ENCODE assay signal across 21 cellular contexts in genomic region chr2:64847930-64848329, GRCh38.
"Had no signal": no experiment of that assay in that cellular context is flagged by ENCODE, and none has a peak within 500 bp of the region (broad histone marks: within the 10 kb centered on the region; RNA-seq: fewer than 3 reads in every experiment).

No MANE protein-coding gene starts in this region.

- H3K9me3 ChIP-seq: heart right ventricle, left ventricle myocardium inferior, right lobe of liver, transverse colon had no signal

- H3K27ac Mint-ChIP-seq: activated CD4-positive, alpha-beta memory T cell treated with anti-CD3 and anti-CD28 coated beads for 36 hours; activated naive CD4-positive, alpha-beta T cell treated with anti-CD3 and anti-CD28 coated beads for 36 hours; activated naive CD8-positive, alpha-beta T cell treated with anti-CD3 and anti-CD28 coated beads, Interleukin-2, amount 10 ng/mL, durations not matched to agents 7 days and 5 days; activated T-cell treated with anti-CD3 and anti-CD28 coated beads, Interleukin-2, amount 50 U/mL, for 72 hours; immature natural killer cell; nephron had no signal

- H3K4me1 Mint-ChIP-seq: immature natural killer cell had no signal

- H3K9me3 Mint-ChIP-seq: activated CD4-positive, alpha-beta memory T cell treated with anti-CD3 and anti-CD28 coated beads for 36 hours; activated naive CD4-positive, alpha-beta T cell treated with anti-CD3 and anti-CD28 coated beads for 36 hours; activated naive CD8-positive, alpha-beta T cell treated with anti-CD3 and anti-CD28 coated beads, Interleukin-2, amount 10 ng/mL, durations not matched to agents 7 days and 5 days; activated T-cell treated with anti-CD3 and anti-CD28 coated beads, Interleukin-2, amount 50 U/mL, for 72 hours; immature natural killer cell; nephron had no signal

- H3K27me3 Mint-ChIP-seq: activated CD4-positive, alpha-beta memory T cell treated with anti-CD3 and anti-CD28 coated beads for 36 hours had no signal

- H3K36me3 ChIP-seq: heart right ventricle, left ventricle myocardium inferior, right lobe of liver, transverse colon had no signal

- H3K36me3 Mint-ChIP-seq: activated CD4-positive, alpha-beta memory T cell treated with anti-CD3 and anti-CD28 coated beads for 36 hours; activated naive CD8-positive, alpha-beta T cell treated with anti-CD3 and anti-CD28 coated beads, Interleukin-2, amount 10 ng/mL, durations not matched to agents 7 days and 5 days; immature natural killer cell had no signal

- FAIRE-seq: urothelium cell line had no signal

- H3K4me3 ChIP-seq: coronary artery, heart right ventricle, left ventricle myocardium inferior, right lobe of liver, skin epidermis, transverse colon had no signal

- H3K27me3 ChIP-seq: heart right ventricle, right lobe of liver, transverse colon had no signal

- H3K4me1 ChIP-seq: left ventricle myocardium inferior, right lobe of liver, transverse colon had no signal

- H3K27ac ChIP-seq: coronary artery, left ventricle myocardium inferior, right lobe of liver, transverse colon had no signal

- ATAC-seq: activated T-cell treated with anti-CD3 and anti-CD28 coated beads, Interleukin-2, amount 50 U/mL, for 72 hours; heart right ventricle; right lobe of liver had no signal

- H3K4me3 Mint-ChIP-seq: activated CD4-positive, alpha-beta memory T cell treated with anti-CD3 and anti-CD28 coated beads for 36 hours; activated naive CD4-positive, alpha-beta T cell treated with anti-CD3 and anti-CD28 coated beads for 36 hours; activated naive CD8-positive, alpha-beta T cell treated with anti-CD3 and anti-CD28 coated beads, Interleukin-2, amount 10 ng/mL, durations not matched to agents 7 days and 5 days; activated T-cell treated with anti-CD3 and anti-CD28 coated beads, Interleukin-2, amount 50 U/mL, for 72 hours; immature natural killer cell; nephron had no signal

- DNase-seq: activated CD4-positive, alpha-beta memory T cell treated with anti-CD3 and anti-CD28 coated beads for 36 hours; activated CD4-positive, alpha-beta T cell treated with anti-CD3 and anti-CD28 coated beads for 48 hours; activated CD4-positive, CD25-positive, alpha-beta regulatory T cell; activated effector memory CD4-positive, alpha-beta T cell treated with Interleukin-2 at 50 U/mL for 16 hours; activated naive CD4-positive, alpha-beta T cell treated with anti-CD3 and anti-CD28 coated beads for 36 hours; activated naive CD8-positive, alpha-beta T cell treated with anti-CD3 and anti-CD28 coated beads, Interleukin-2, amount 10 ng/mL, durations not matched to agents 7 days and 5 days; activated T-cell treated with anti-CD3 and anti-CD28 coated beads, Interleukin-2, amount 50 U/mL, for 72 hours; amygdala; cerebellar nuclear complex; heart right ventricle; immature natural killer cell; left ventricle myocardium inferior; occipital lobe; right lobe of liver; stimulated activated CD4-positive, alpha-beta T cell treated with anti-CD3 and anti-CD28 coated beads, Interleukin-1b, Interleukin-23, amount 100 ng/mL, for 48 hours; T-helper 9 cell; transverse colon had no signal
